In genomic region chr2:47106231-47106630, GRCh38 we compare ENCODE assay signal across 8 cellular contexts. TPM values are rescaled to one million over a fixed set of nuclear protein-coding genes. Genes with fewer than 3 reads are reported as not detected.
"Had no signal": no experiment of that assay in that cellular context is flagged by ENCODE, and none has a peak within 500 bp of the region (broad histone marks: within the 10 kb centered on the region; RNA-seq: fewer than 3 reads in every experiment).

No MANE protein-coding gene starts in this region.

RNA-seq across cellular contexts. Expression of gene STPG4, which starts 48.9 kb away (rescaled TPM):
- total RNA-seq: activated T-cell treated with anti-CD3 and anti-CD28 coated beads, Interleukin-2, amount 50 U/mL, for 72 hours; ascending aorta; dermis blood vessel endothelial cell; esophagus squamous epithelium; glomerular endothelial cell; WTC11 had no signal
- polyA plus RNA-seq: esophagus, fibroblast of lung had no signal
